20 cellular contexts compared by ENCODE assay signal in the genomic region with DNA sequence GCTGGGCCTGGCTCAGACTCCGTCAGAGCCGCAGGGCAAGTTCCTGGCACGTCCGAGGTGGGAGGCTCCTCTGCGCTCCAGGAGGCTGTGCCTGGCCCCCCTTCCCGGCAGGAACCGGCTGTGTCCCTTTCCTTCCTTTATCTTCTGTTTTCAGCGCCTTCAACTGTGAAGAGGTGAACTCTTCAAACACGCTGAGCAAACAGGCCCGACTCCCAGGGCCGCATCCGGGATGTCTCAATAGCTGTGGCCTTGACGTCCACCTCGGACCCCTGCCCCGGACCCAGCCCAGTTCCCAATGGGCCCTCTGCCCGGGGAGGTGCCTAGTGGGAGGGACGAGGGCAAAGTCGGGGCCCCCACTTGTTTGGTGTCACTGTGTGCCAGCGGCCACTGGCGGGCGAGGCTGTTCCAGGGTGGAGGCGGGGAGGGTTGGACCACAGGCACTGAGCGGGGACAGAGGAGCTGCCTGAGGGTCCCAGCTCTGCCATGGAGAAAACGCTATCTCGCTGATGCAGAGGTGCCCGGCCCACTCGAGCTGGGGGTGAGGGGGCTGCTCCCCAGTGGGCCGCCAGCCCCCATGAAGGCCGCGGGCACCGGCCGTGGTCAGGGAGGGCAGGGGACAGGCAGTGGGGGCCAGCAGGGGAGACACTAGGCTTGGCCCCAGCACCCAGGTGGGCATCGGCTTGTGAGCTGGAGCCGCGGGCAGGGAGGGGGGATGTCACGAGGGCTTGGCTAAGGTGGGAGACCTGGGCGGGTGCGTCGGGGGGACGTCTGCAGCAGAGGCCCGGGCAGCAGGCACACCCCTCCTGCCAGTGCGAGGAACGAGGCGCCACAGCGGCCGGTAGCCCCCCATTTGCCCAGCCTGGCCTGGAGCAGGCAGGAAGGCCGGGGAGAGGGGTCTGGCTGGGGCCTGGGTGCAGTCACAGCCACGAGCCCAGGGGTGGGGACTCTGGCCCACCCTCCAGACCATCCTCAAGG. TPM values are rescaled to one million over a fixed set of nuclear protein-coding genes. Genes with fewer than 3 reads are reported as not detected.
A peak's percentile ranks its signal among the peaks of the same experiment; 100 is the strongest.
DNase-seq lines count a peak whose midpoint lies in the region; ATAC-seq, FAIRE-seq and TF ChIP-seq lines count a peak whose summit lies in the region.
"Had no signal": no experiment of that assay in that cellular context is flagged by ENCODE, and none has a peak within 500 bp of the region (broad histone marks: within the 10 kb centered on the region; RNA-seq: fewer than 3 reads in every experiment).

No MANE protein-coding gene starts in this region.

- DNase-seq in GM12892 (ENCODE audit: insufficient read length) (peak; percentile 11), PC-9 (peak; percentile 63 to 77), left ventricle myocardium superior (peak; percentile 34), posterior vena cava (ENCODE audit: low spot score) (peak; percentile 79), RPMI8226 (no peak), NCI-H1048 (lab: John Stamatoyannopoulos, UW) (no peak), pons (ENCODE audit: low spot score) (no peak), NCI-H2227 (lab: John Stamatoyannopoulos, UW; ENCODE audit: unreplicated experiment) (no peak)
- DNase-seq: activated CD4-positive, CD25-positive, alpha-beta regulatory T cell; activated naive CD4-positive, alpha-beta T cell treated with anti-CD3 and anti-CD28 coated beads, Interleukin-2, amount 10 ng/mL, durations not matched to agents 7 days and 5 days; effector CD4-positive, alpha-beta T cell; hypothalamus; NCI-H146; NCI-H510A; retina had no signal

- peaks cover 4% of the 10 kb centered on the region; the same call in 1 of the 2 replicates for H3K9me3 ChIP-seq in PC-9 (ENCODE audit: insufficient read depth, low read depth)
- H3K9me3 ChIP-seq: body of pancreas had no signal

- peak overlapping the region; percentile 70 for H3K4me2 ChIP-seq in PC-9

- H4K20me1 ChIP-seq in PC-9 (ENCODE audit: insufficient read depth): no peaks in the 10 kb centered on the region

- FAIRE-seq in GM12892 (lab: Jason Lieb, UNC): no peak

- CTCF ChIA-PET in PC-9 (lab: Charles Lee): interaction anchor here (0.7 kb wide), 1 partner anchor 347 kb away, joined by 7 read pairs; no protein-coding TSS in a partner anchor

- H3K36me3 ChIP-seq in PC-9 (ENCODE audit: low read depth): no peaks in the 10 kb centered on the region
- H3K36me3 ChIP-seq: BLaER1 treated with 17β-estradiol and CSF1 and Interleukin-3, amounts not matched to agents 10 nM and 100 nM; tibial nerve had no signal

- 0 out of 2 replicates have a peak, but pooled peaks cover 3% of the 10 kb centered on the region for H3K79me2 ChIP-seq in PC-9 (ENCODE audit: low read depth)

- TF ChIP-seq CTCF in PC-9 (conservative IDR thresholded peaks at IDR 0.05): no peak

- H3K4me3 ChIP-seq in PC-9: no peak overlapping the region; the same call in 1 of the 2 replicates
- H3K4me3 ChIP-seq: BLaER1 treated with 17β-estradiol and CSF1 and Interleukin-3, amounts not matched to agents 10 nM and 100 nM; body of pancreas; tibial nerve had no signal

- TF ChIP-seq POLR2A in GM12892 (IDR thresholded peaks at IDR 0.05; ENCODE audit: low read depth, low read length): no peak

- no peak for ATAC-seq in left ventricle myocardium superior
- ATAC-seq: body of pancreas; naive thymus-derived CD8-positive, alpha-beta T cell had no signal

- H3K27me3 ChIP-seq in PC-9 (ENCODE audit: insufficient read depth, low read depth): no peaks in the 10 kb centered on the region

- BruUV-seq in PC-9 (replicated peaks; lab: Mats Ljungman, UMichigan): no TSS peak

- H3K4me1 ChIP-seq in PC-9 (replicated peaks; ENCODE audit: insufficient read depth): peaks cover 37% of the 10 kb centered on the region

- intact Hi-C loops in PC-9 (cut with micrococcal nuclease; ENCODE audit: unreplicated experiment) (loop anchor here (5.0 kb wide), 1 partner anchor 68 kb away; no protein-coding TSS in a partner anchor), left ventricle myocardium superior (cut with micrococcal nuclease) (no loop called here), posterior vena cava (cut with DNase I) (no loop called here)

- POLR2A ChIA-PET in PC-9 (lab: Charles Lee; ENCODE audit: unreplicated experiment): no interaction called here

- peaks cover 4% of the 10 kb centered on the region; the same call in 1 of the 2 replicates for H3F3A ChIP-seq in PC-9 (ENCODE audit: insufficient read depth, low read depth)

- H2AFZ ChIP-seq in PC-9: no peak overlapping the region

- peak overlapping the region; percentile 59 for H3K27ac ChIP-seq in PC-9
- H3K27ac ChIP-seq: BLaER1 treated with 17β-estradiol and CSF1 and Interleukin-3, amounts not matched to agents 10 nM and 100 nM; body of pancreas; tibial nerve had no signal

- H3K9me2 ChIP-seq in PC-9 (ENCODE audit: insufficient read depth): no peaks in the 10 kb centered on the region

RNA-seq across cellular contexts. Expression of a gene that starts 2.7 kb away (rescaled TPM):
- 0.02 TPM for polyA plus RNA-seq in GM12892 (2012; ENCODE audit: missing spikeins)
- 2.1 and 3.3 TPM in 2 replicates for total RNA-seq in PC-9 (2021)
- not detected for total RNA-seq in left ventricle myocardium superior
- under 1 TPM in 1 of 2 donors, not detected in 1; 0.69 TPM for total RNA-seq in posterior vena cava
- total RNA-seq: Daoy; naive thymus-derived CD8-positive, alpha-beta T cell had no signal
- polyA plus RNA-seq: naive thymus-derived CD8-positive, alpha-beta T cell had no signal

Comparison
In these comparisons a context has a peak if more than half of its experiments do, and no peak if none do; other contexts are left out.
1. DNase-seq: peak in GM12892 (single experiment), PC-9 (2 of 2), left ventricle myocardium superior (single experiment) and posterior vena cava (single experiment); none in RPMI8226 (single experiment), NCI-H1048 (single experiment), pons (single experiment) and NCI-H2227 (single experiment).